ENCODE assay signal across 21 cellular contexts in genomic region chr16:58012481-58012880, GRCh38. TPM values are rescaled to one million over a fixed set of nuclear protein-coding genes. Genes with fewer than 3 reads are reported as not detected.
"Had no signal": no experiment of that assay in that cellular context is flagged by ENCODE, and none has a peak within 500 bp of the region (broad histone marks: within the 10 kb centered on the region; RNA-seq: fewer than 3 reads in every experiment).

No MANE protein-coding gene starts in this region.

- DNase-seq: activated CD4-positive, alpha-beta T cell treated with anti-CD3 and anti-CD28 coated beads for 48 hours; activated CD4-positive, CD25-positive, alpha-beta regulatory T cell; activated CD8-positive, alpha-beta T cell treated with anti-CD3 and anti-CD28 coated beads for 36 hours; activated naive CD4-positive, alpha-beta T cell treated with Interleukin-2 at 50 U/mL for 16 hours; activated T-cell treated with anti-CD3 and anti-CD28 coated beads, Interleukin-2, amount 50 U/mL, for 1 hour; colonic mucosa; mesenchymal stem cell; nephron progenitor cell; stimulated activated CD4-positive, alpha-beta T cell treated with anti-CD3 and anti-CD28 coated beads, Interleukin-15, amount 100 ng/mL, for 24 hours; stimulated activated CD4-positive, alpha-beta T cell treated with anti-CD3 and anti-CD28 coated beads, Interleukin-2, amount 100 ng/mL, for 48 hours; stomach; T-cell had no signal

- H3K4me3 ChIP-seq: colonic mucosa, esophagus muscularis mucosa, gastroesophageal sphincter, hepatocyte, stomach had no signal

- H3K4me2 ChIP-seq: hepatocyte had no signal

- H3K4me1 ChIP-seq: colonic mucosa, gastroesophageal sphincter, stomach had no signal

- H3K27ac ChIP-seq: colonic mucosa, esophagus muscularis mucosa, gastroesophageal sphincter, hepatocyte, stomach had no signal

- ATAC-seq: activated CD8-positive, alpha-beta T cell treated with anti-CD3 and anti-CD28 coated beads for 36 hours; activated T-helper 17 cell treated with anti-CD3 and anti-CD28 coated beads, Interleukin-2, amount 50 U/mL, for 72 hours; gastroesophageal sphincter; T-cell had no signal

- H2AFZ ChIP-seq: hepatocyte had no signal

- H3K79me2 ChIP-seq: hepatocyte had no signal

- H3K9me3 ChIP-seq: colonic mucosa, esophagus muscularis mucosa, gastroesophageal sphincter, stomach had no signal

- H3K36me3 ChIP-seq: colonic mucosa had no signal

- H3K27me3 ChIP-seq: colonic mucosa, esophagus muscularis mucosa, gastroesophageal sphincter, hepatocyte, stomach had no signal

RNA-seq across cellular contexts. Expression of gene CNGB1, which starts 41.6 kb away (rescaled TPM):
- total RNA-seq: activated CD8-positive, alpha-beta T cell treated with anti-CD3 and anti-CD28 coated beads for 36 hours; activated T-helper 17 cell treated with anti-CD3 and anti-CD28 coated beads, Interleukin-2, amount 50 U/mL, for 72 hours; endothelial cell of umbilical vein; hepatocyte; omental fat pad; posterior vena cava; skeletal muscle tissue; T-cell had no signal
- polyA plus RNA-seq: endothelial cell of umbilical vein, hepatocyte, liver had no signal
